ENCODE assay signal across 1 cellular context in the genomic region with DNA sequence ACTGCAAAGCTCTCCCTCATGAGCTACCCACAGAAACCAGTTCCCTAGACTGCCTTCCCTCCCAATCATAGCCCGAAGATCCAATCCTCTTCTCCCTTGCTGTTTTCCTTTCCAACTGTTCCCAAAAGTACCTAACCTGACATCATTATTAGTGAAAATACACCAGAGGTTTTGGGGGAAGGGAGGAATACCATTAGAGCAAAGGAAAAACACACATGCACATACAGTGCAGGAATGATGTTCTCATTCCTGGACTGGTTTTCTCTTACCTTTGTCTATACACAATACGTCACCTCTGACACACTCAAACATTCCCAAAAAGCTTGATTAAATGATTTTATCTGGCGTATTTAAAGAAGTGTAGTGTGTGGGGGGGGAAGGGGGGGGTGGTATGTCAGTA.
TF ChIP-seq lines count a peak whose summit lies in the region.

No MANE protein-coding gene starts in this region.

TF ChIP-seq in GM12878, 131 proteins besides CTCF, POLR2A, EP300 and RAD21:
- no peak for TF ChIP-seq NFIC (IDR thresholded peaks at IDR 0.05; ENCODE audit: low read depth, low read length)
- TF ChIP-seq SUPT20H (IDR thresholded peaks at IDR 0.05; ENCODE audit: borderline replicate concordance, control insufficient read depth, low read depth, low read length): no peak
- peak in 1 of 2 experiments; percentile 15; a peak in 1 of 4 replicates for TF ChIP-seq IKZF2 (IDR thresholded peaks at IDR 0.05)
- TF ChIP-seq, protein P1, sequence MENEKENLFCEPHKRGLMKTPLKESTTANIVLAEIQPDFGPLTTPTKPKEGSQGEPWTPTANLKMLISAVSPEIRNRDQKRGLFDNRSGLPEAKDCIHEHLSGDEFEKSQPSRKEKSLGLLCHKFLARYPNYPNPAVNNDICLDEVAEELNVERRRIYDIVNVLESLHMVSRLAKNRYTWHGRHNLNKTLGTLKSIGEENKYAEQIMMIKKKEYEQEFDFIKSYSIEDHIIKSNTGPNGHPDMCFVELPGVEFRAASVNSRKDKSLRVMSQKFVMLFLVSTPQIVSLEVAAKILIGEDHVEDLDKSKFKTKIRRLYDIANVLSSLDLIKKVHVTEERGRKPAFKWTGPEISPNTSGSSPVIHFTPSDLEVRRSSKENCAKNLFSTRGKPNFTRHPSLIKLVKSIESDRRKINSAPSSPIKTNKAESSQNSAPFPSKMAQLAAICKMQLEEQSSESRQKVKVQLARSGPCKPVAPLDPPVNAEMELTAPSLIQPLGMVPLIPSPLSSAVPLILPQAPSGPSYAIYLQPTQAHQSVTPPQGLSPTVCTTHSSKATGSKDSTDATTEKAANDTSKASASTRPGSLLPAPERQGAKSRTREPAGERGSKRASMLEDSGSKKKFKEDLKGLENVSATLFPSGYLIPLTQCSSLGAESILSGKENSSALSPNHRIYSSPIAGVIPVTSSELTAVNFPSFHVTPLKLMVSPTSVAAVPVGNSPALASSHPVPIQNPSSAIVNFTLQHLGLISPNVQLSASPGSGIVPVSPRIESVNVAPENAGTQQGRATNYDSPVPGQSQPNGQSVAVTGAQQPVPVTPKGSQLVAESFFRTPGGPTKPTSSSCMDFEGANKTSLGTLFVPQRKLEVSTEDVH (IDR thresholded peaks at IDR 0.05; ENCODE audit: low read depth, partially characterized antibody): no peak
